ENCODE assay signal across 1 cellular context in genomic region chr6:27495386-27496135, GRCh38.
TF ChIP-seq lines count a peak whose summit lies in the region.

No MANE protein-coding gene starts in this region.

TF ChIP-seq in WTC11, 78 proteins besides CTCF, POLR2A, EP300 and RAD21 (continued from another document):
- TF ChIP-seq USF1 (CRISPR knock-in tag; IDR thresholded peaks at IDR 0.05) (peak; percentile 35; the same call in 1 of the 2 replicates), HMGXB4 (CRISPR knock-in tag; IDR thresholded peaks at IDR 0.05) (peak; percentile 95), ZBTB43 (CRISPR knock-in tag; IDR thresholded peaks at IDR 0.05) (peak; percentile 21; the same call in 1 of the 2 replicates), CREM (CRISPR knock-in tag; IDR thresholded peaks at IDR 0.05) (peak; percentile 89), MAX (CRISPR knock-in tag; IDR thresholded peaks at IDR 0.05) (peak; percentile 61; the same call in 1 of the 2 replicates), SP1 (CRISPR knock-in tag; conservative IDR thresholded peaks at IDR 0.05) (peak; percentile 70), GTF2I (CRISPR knock-in tag; conservative IDR thresholded peaks at IDR 0.05) (no peak), GABPB1 (CRISPR knock-in tag; IDR thresholded peaks at IDR 0.05) (peak; percentile 55; the same call in 1 of the 2 replicates), TEAD1 (CRISPR knock-in tag; IDR thresholded peaks at IDR 0.05) (peak; percentile 77; the same call in 1 of the 2 replicates), FOXJ3 (CRISPR knock-in tag; IDR thresholded peaks at IDR 0.05; ENCODE audit: borderline replicate concordance) (0 out of 2 replicates have a peak, but pooled peaks have one; percentile 43), ARID4B (CRISPR knock-in tag; IDR thresholded peaks at IDR 0.05; ENCODE audit: borderline replicate concordance) (peak; percentile 36; the same call in 1 of the 2 replicates)
